In genomic region chr16:1743376-1744337, GRCh38 we compare ENCODE assay signal across 12 cellular contexts.
"Had no signal": no experiment of that assay in that cellular context is flagged by ENCODE, and none has a peak within 500 bp of the region (broad histone marks: within the 10 kb centered on the region; RNA-seq: fewer than 3 reads in every experiment).

No MANE protein-coding gene starts in this region.

- DNase-seq: activated CD4-positive, alpha-beta T cell treated with anti-CD3 and anti-CD28 coated beads, Interleukin-2, amount 50 U/mL, for 48 hours; activated CD8-positive, alpha-beta memory T cell treated with anti-CD3 and anti-CD28 coated beads, Interleukin-2, amount 10 ng/mL, durations not matched to agents 7 days and 5 days; activated effector memory CD4-positive, alpha-beta T cell treated with Interleukin-2 at 50 U/mL for 16 hours; activated T-cell treated with anti-CD3 and anti-CD28 coated beads, Interleukin-2, amount 50 U/mL, for 24 hours; amygdala; foreskin melanocyte; heart right ventricle; kidney; left ventricle myocardium inferior; retina had no signal

- FAIRE-seq: kidney had no signal

- H3K27me3 ChIP-seq: heart right ventricle, tibial nerve had no signal

- H3K27ac ChIP-seq: heart right ventricle, left ventricle myocardium inferior, tibial nerve had no signal

- H3K4me3 ChIP-seq: heart right ventricle, left ventricle myocardium inferior, skin epidermis, tibial nerve had no signal

- H3K4me1 ChIP-seq: left ventricle myocardium inferior, tibial nerve had no signal

- H3K9me3 ChIP-seq: heart right ventricle, left ventricle myocardium inferior, tibial nerve had no signal
